Comparison of ENCODE assay signal across 19 cellular contexts in the genomic region with DNA sequence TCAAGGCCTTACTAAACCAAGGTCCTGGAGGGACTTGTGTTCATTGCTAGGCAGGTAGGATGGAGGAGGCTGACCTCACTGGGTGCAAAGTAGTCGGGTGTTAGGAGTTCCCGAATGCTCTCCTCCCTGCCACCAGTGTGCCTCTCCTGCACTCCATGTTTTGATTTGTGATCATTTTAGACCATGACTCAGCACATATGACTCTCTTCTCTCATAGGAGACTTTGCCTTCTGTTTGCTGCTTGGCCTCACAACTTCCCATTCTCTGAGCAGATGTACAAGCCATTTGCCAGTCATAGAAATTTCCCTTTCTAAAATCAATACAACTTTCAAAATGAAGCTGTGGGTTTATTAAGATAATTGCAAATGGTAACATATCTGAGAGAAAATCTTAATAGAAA. TPM values are rescaled to one million over a fixed set of nuclear protein-coding genes. Genes with fewer than 3 reads are reported as not detected.
DNase-seq lines count a peak whose midpoint lies in the region; ATAC-seq and TF ChIP-seq lines count a peak whose summit lies in the region.
"Had no signal": no experiment of that assay in that cellular context is flagged by ENCODE, and none has a peak within 500 bp of the region (broad histone marks: within the 10 kb centered on the region; RNA-seq: fewer than 3 reads in every experiment).

No MANE protein-coding gene starts in this region.

- H3K9me3 ChIP-seq in PC-3 (ENCODE audit: low read length) = no peaks in the 10 kb centered on the region
- H3K9me3 ChIP-seq: body of pancreas, gastrocnemius medialis, lower lobe of right lung had no signal

- H3K79me2 ChIP-seq in PC-3 (ENCODE audit: low read length) = no peaks in the 10 kb centered on the region

- no peak overlapping the region for H3K9ac ChIP-seq in PC-3 (ENCODE audit: low read length)

- no peaks in the 10 kb centered on the region for H3K36me3 Mint-ChIP-seq in neural crest cell (ENCODE audit: low read depth)
- H3K36me3 Mint-ChIP-seq in activated CD4-positive, alpha-beta T cell treated with anti-CD3 and anti-CD28 coated beads for 36 hours (ENCODE audit: low read depth) = no peaks in the 10 kb centered on the region
- H3K36me3 Mint-ChIP-seq: activated naive CD4-positive, alpha-beta T cell treated with anti-CD3 and anti-CD28 coated beads, Interleukin-2, amount 10 ng/mL, durations not matched to agents 7 days and 5 days; CD4-positive, CD25-positive, alpha-beta regulatory T cell had no signal

- H3K4me1 ChIP-seq in PC-3 (ENCODE audit: insufficient read depth, low read length) = no peaks in the 10 kb centered on the region
- H3K4me1 ChIP-seq: body of pancreas, gastrocnemius medialis, lower lobe of right lung had no signal

- no peaks in the 10 kb centered on the region for H3K36me3 ChIP-seq in PC-3 (ENCODE audit: low read depth, low read length)
- H3K36me3 ChIP-seq: gastrocnemius medialis, lower lobe of right lung had no signal

- DNase-seq in EH (ENCODE audit: low read depth) = peak; percentile 33
- DNase-seq in PC-3 = no peak
- DNase-seq in epithelial cell of esophagus (ENCODE audit: low read depth) = peak; percentile 8
- DNase-seq in neural crest cell (ENCODE audit: low read depth, low spot score) = no peak
- DNase-seq in activated CD4-positive, alpha-beta T cell treated with anti-CD3 and anti-CD28 coated beads for 36 hours = no peak
- DNase-seq: activated CD4-positive, alpha-beta T cell treated with anti-CD3 and anti-CD28 coated beads, Interleukin-2, amount 10 ng/mL, durations not matched to agents 24 days and 14 days; activated naive CD4-positive, alpha-beta T cell treated with anti-CD3 and anti-CD28 coated beads, Interleukin-2, amount 10 ng/mL, durations not matched to agents 7 days and 5 days; body of pancreas; CD4-positive, CD25-positive, alpha-beta regulatory T cell; gastrocnemius medialis; H9; KBM-7; lower lobe of right lung; NCI-H1105; NK-92 treated with Interleukin-12 subunit alpha and Interleukin-12 subunit beta, amount 100 ng/mL, for 24 hours; T-helper 9 cell had no signal

- H3K4me3 ChIP-seq in PC-3 (ENCODE audit: low read length) (no peak overlapping the region), epithelial cell of esophagus (ENCODE audit: low read length) (no peak overlapping the region)
- H3K4me3 ChIP-seq: body of pancreas, gastrocnemius medialis, lower lobe of right lung had no signal

- ATAC-seq in PC-3 = no peak
- no peak for ATAC-seq in activated CD4-positive, alpha-beta T cell treated with anti-CD3 and anti-CD28 coated beads for 36 hours
- ATAC-seq in HG02678 (IDR thresholded peaks at IDR 0.05; ENCODE audit: unreplicated experiment) = no peak
- no peak for ATAC-seq in HG03159 (IDR thresholded peaks at IDR 0.05; ENCODE audit: unreplicated experiment)
- ATAC-seq: body of pancreas, gastrocnemius medialis, lower lobe of right lung had no signal

- no peak overlapping the region for H3K27ac ChIP-seq in PC-3 (ENCODE audit: low read length)
- H3K27ac ChIP-seq: body of pancreas, gastrocnemius medialis, lower lobe of right lung had no signal

- CTCF ChIA-PET in PC-3 (lab: Charles Lee) = no interaction called here
- CTCF ChIA-PET in activated CD4-positive, alpha-beta T cell treated with anti-CD3 and anti-CD28 coated beads for 36 hours (lab: Charles Lee) = no interaction called here

- POLR2A ChIA-PET in PC-3 (lab: Charles Lee; ENCODE audit: unreplicated experiment) = no interaction called here
- POLR2A ChIA-PET in activated CD4-positive, alpha-beta T cell treated with anti-CD3 and anti-CD28 coated beads for 36 hours (lab: Charles Lee) = no interaction called here

- no TSS peak for BruUV-seq in PC-3 (replicated peaks; lab: Mats Ljungman, UMichigan)

- no peak overlapping the region for H3K4me2 ChIP-seq in PC-3 (ENCODE audit: low read length)

- H3F3A ChIP-seq in PC-3 (ENCODE audit: low read length, unreplicated experiment) = no peaks in the 10 kb centered on the region

- no peaks in the 10 kb centered on the region for H4K20me1 ChIP-seq in PC-3 (ENCODE audit: low read length)

- H3K27me3 Mint-ChIP-seq in neural crest cell (ENCODE audit: low read depth) = no peaks in the 10 kb centered on the region
- no peaks in the 10 kb centered on the region for H3K27me3 Mint-ChIP-seq in activated CD4-positive, alpha-beta T cell treated with anti-CD3 and anti-CD28 coated beads for 36 hours
- H3K27me3 Mint-ChIP-seq: activated CD4-positive, alpha-beta T cell treated with anti-CD3 and anti-CD28 coated beads, Interleukin-2, amount 10 ng/mL, durations not matched to agents 24 days and 14 days; activated naive CD4-positive, alpha-beta T cell treated with anti-CD3 and anti-CD28 coated beads, Interleukin-2, amount 10 ng/mL, durations not matched to agents 7 days and 5 days; CD4-positive, CD25-positive, alpha-beta regulatory T cell had no signal

- TF ChIP-seq CTCF in PC-3 (conservative IDR thresholded peaks at IDR 0.05; ENCODE audit: low read depth, low read length) (no peak), epithelial cell of esophagus (IDR thresholded peaks at IDR 0.05; ENCODE audit: insufficient read depth, low read depth, low read length, missing control alignments) (no peak), neural crest cell (conservative IDR thresholded peaks at IDR 0.05) (no peak)

- peak overlapping the region; percentile 36 for H3K27ac Mint-ChIP-seq in neural crest cell (ENCODE audit: unreplicated experiment)
- H3K27ac Mint-ChIP-seq in activated CD4-positive, alpha-beta T cell treated with anti-CD3 and anti-CD28 coated beads for 36 hours = no peak overlapping the region
- H3K27ac Mint-ChIP-seq: activated CD4-positive, alpha-beta T cell treated with anti-CD3 and anti-CD28 coated beads, Interleukin-2, amount 10 ng/mL, durations not matched to agents 24 days and 14 days; activated naive CD4-positive, alpha-beta T cell treated with anti-CD3 and anti-CD28 coated beads, Interleukin-2, amount 10 ng/mL, durations not matched to agents 7 days and 5 days; CD4-positive, CD25-positive, alpha-beta regulatory T cell; H9 had no signal

- peak overlapping the region; percentile 46; the same call in 1 of the 2 replicates for H2AFZ ChIP-seq in PC-3 (ENCODE audit: low read length)

- no peak overlapping the region for H3K4me3 Mint-ChIP-seq in neural crest cell
- no peak overlapping the region for H3K4me3 Mint-ChIP-seq in activated CD4-positive, alpha-beta T cell treated with anti-CD3 and anti-CD28 coated beads for 36 hours
- H3K4me3 Mint-ChIP-seq: activated CD4-positive, alpha-beta T cell treated with anti-CD3 and anti-CD28 coated beads, Interleukin-2, amount 10 ng/mL, durations not matched to agents 24 days and 14 days; activated naive CD4-positive, alpha-beta T cell treated with anti-CD3 and anti-CD28 coated beads, Interleukin-2, amount 10 ng/mL, durations not matched to agents 7 days and 5 days; CD4-positive, CD25-positive, alpha-beta regulatory T cell; H9; nephron had no signal

- no peaks in the 10 kb centered on the region for H3K27me3 ChIP-seq in PC-3 (ENCODE audit: low read length)
- H3K27me3 ChIP-seq: body of pancreas, gastrocnemius medialis had no signal

- intact Hi-C loops in PC-3 (cut with micrococcal nuclease) = no loop called here
- intact Hi-C loops in activated CD4-positive, alpha-beta T cell treated with anti-CD3 and anti-CD28 coated beads for 36 hours (cut with DNase I, micrococcal nuclease) = no loop called here

- peaks cover 3% of the 10 kb centered on the region for H3K4me1 Mint-ChIP-seq in neural crest cell
- no peaks in the 10 kb centered on the region for H3K4me1 Mint-ChIP-seq in activated CD4-positive, alpha-beta T cell treated with anti-CD3 and anti-CD28 coated beads for 36 hours
- H3K4me1 Mint-ChIP-seq: activated CD4-positive, alpha-beta T cell treated with anti-CD3 and anti-CD28 coated beads, Interleukin-2, amount 10 ng/mL, durations not matched to agents 24 days and 14 days; activated naive CD4-positive, alpha-beta T cell treated with anti-CD3 and anti-CD28 coated beads, Interleukin-2, amount 10 ng/mL, durations not matched to agents 7 days and 5 days; CD4-positive, CD25-positive, alpha-beta regulatory T cell had no signal

- no peaks in the 10 kb centered on the region for H3K9me3 Mint-ChIP-seq in neural crest cell
- H3K9me3 Mint-ChIP-seq in activated CD4-positive, alpha-beta T cell treated with anti-CD3 and anti-CD28 coated beads for 36 hours (ENCODE audit: low read depth) = no peaks in the 10 kb centered on the region
- H3K9me3 Mint-ChIP-seq: H9, nephron had no signal

- no peaks in the 10 kb centered on the region for H3K9me2 ChIP-seq in PC-3 (replicated peaks; ENCODE audit: low read length)

RNA-seq across cellular contexts. Expression of a gene that starts 46.6 kb away (rescaled TPM):
- 8.6 and 10.8 TPM in 2 replicates for total RNA-seq in PC-3 (2014; rRNA removed)
- total RNA-seq in neural crest cell = 24.5 and 27.7 TPM in 2 replicates
- total RNA-seq in activated CD4-positive, alpha-beta T cell treated with anti-CD3 and anti-CD28 coated beads for 36 hours = under 1 TPM; 0.09 to 0.14 TPM
- total RNA-seq: activated CD4-positive, alpha-beta T cell treated with anti-CD3 and anti-CD28 coated beads, Interleukin-2, amount 10 ng/mL, durations not matched to agents 24 days and 14 days; CD4-positive, CD25-positive, alpha-beta regulatory T cell had no signal

Comparison
In these comparisons a context has a peak if more than half of its experiments do, and no peak if none do; other contexts are left out.
1. DNase-seq: peak in EH (single experiment) and epithelial cell of esophagus (single experiment); none in PC-3 (single experiment), neural crest cell (single experiment) and activated CD4-positive, alpha-beta T cell treated with anti-CD3 and anti-CD28 coated beads for 36 hours (single experiment).